ENCODE assay signal across 13 cellular contexts in the genomic region with DNA sequence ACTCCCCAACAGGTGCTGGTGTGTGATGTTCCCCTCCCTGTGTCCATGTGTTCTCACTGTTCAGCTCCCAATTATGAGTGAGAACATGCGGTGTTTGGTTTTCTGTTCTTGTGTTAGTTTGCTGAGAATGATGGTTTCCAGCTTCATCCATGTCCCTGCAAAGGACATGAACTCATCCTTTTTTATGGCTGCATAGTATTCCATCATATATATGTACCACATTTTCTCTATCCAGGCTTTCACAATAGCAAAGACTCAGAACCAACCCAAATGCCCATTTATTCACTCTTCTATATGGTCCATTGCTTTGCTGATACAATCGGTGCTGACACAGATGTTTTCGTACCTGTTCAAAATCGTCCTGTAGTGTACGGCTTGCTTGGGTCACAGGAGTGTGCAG. TPM values are rescaled to one million over a fixed set of nuclear protein-coding genes. Genes with fewer than 3 reads are reported as not detected.
"Had no signal": no experiment of that assay in that cellular context is flagged by ENCODE, and none has a peak within 500 bp of the region (broad histone marks: within the 10 kb centered on the region; RNA-seq: fewer than 3 reads in every experiment).

No MANE protein-coding gene starts in this region.

RNA-seq across cellular contexts. Expression of a gene that starts 2.7 kb away (rescaled TPM):
- total RNA-seq: activated B cell treated with CpG ODN at 0.5 μM for 24 hours; activated CD4-positive, alpha-beta memory T cell treated with anti-CD3 and anti-CD28 coated beads for 36 hours; activated CD4-positive, alpha-beta T cell treated with anti-CD3 and anti-CD28 coated beads, Interleukin-2, amount 10 ng/mL, durations not matched to agents 24 days and 14 days; activated CD8-positive, alpha-beta memory T cell treated with anti-CD3 and anti-CD28 coated beads for 36 hours; activated CD8-positive, alpha-beta T cell treated with anti-CD3 and anti-CD28 coated beads for 36 hours; activated naive CD4-positive, alpha-beta T cell treated with anti-CD3 and anti-CD28 coated beads for 36 hours; activated naive CD8-positive, alpha-beta T cell treated with anti-CD3 and anti-CD28 coated beads, Interleukin-2, amount 10 ng/mL, durations not matched to agents 7 days and 5 days; activated T-cell treated with anti-CD3 and anti-CD28 coated beads, Interleukin-2, amount 50 U/mL, for 4 hours; activated T-cell treated with anti-CD3 and anti-CD28 coated beads, Interleukin-2, amount 50 U/mL, for 72 hours; activated T-helper 1 cell treated with anti-CD3 and anti-CD28 coated beads, Interleukin-12 subunit alpha, Interleukin-12 subunit beta, Interleukin-2, Interleukin-4 antibody, amounts not matched to agents 30 ng/mL and 10 ng/mL and 1 ng/mL, durations not matched to agents 14 hours and 24 hours and 36 hours; activated T-helper 17 cell treated with anti-CD3 and anti-CD28 coated beads, Interleukin-2, amount 50 U/mL, for 72 hours; cardiac septum; cerebellum had no signal

RNA-seq across cellular contexts. Expression of a gene that starts 19.0 kb away (rescaled TPM):
- total RNA-seq: activated B cell treated with CpG ODN at 0.5 μM for 24 hours; activated CD4-positive, alpha-beta memory T cell treated with anti-CD3 and anti-CD28 coated beads for 36 hours; activated CD4-positive, alpha-beta T cell treated with anti-CD3 and anti-CD28 coated beads, Interleukin-2, amount 10 ng/mL, durations not matched to agents 24 days and 14 days; activated CD8-positive, alpha-beta memory T cell treated with anti-CD3 and anti-CD28 coated beads for 36 hours; activated CD8-positive, alpha-beta T cell treated with anti-CD3 and anti-CD28 coated beads for 36 hours; activated naive CD4-positive, alpha-beta T cell treated with anti-CD3 and anti-CD28 coated beads for 36 hours; activated naive CD8-positive, alpha-beta T cell treated with anti-CD3 and anti-CD28 coated beads, Interleukin-2, amount 10 ng/mL, durations not matched to agents 7 days and 5 days; activated T-cell treated with anti-CD3 and anti-CD28 coated beads, Interleukin-2, amount 50 U/mL, for 4 hours; activated T-cell treated with anti-CD3 and anti-CD28 coated beads, Interleukin-2, amount 50 U/mL, for 72 hours; activated T-helper 1 cell treated with anti-CD3 and anti-CD28 coated beads, Interleukin-12 subunit alpha, Interleukin-12 subunit beta, Interleukin-2, Interleukin-4 antibody, amounts not matched to agents 30 ng/mL and 10 ng/mL and 1 ng/mL, durations not matched to agents 14 hours and 24 hours and 36 hours; activated T-helper 17 cell treated with anti-CD3 and anti-CD28 coated beads, Interleukin-2, amount 50 U/mL, for 72 hours; cardiac septum; cerebellum had no signal

RNA-seq across cellular contexts. Expression of a gene that starts 57.5 kb away (rescaled TPM):
- total RNA-seq: activated B cell treated with CpG ODN at 0.5 μM for 24 hours; activated CD4-positive, alpha-beta memory T cell treated with anti-CD3 and anti-CD28 coated beads for 36 hours; activated CD4-positive, alpha-beta T cell treated with anti-CD3 and anti-CD28 coated beads, Interleukin-2, amount 10 ng/mL, durations not matched to agents 24 days and 14 days; activated T-cell treated with anti-CD3 and anti-CD28 coated beads, Interleukin-2, amount 50 U/mL, for 72 hours; activated T-helper 1 cell treated with anti-CD3 and anti-CD28 coated beads, Interleukin-12 subunit alpha, Interleukin-12 subunit beta, Interleukin-2, Interleukin-4 antibody, amounts not matched to agents 30 ng/mL and 10 ng/mL and 1 ng/mL, durations not matched to agents 14 hours and 24 hours and 36 hours had no signal
